ENCODE assay signal across 18 cellular contexts in genomic region chr7:28018446-28018845, GRCh38.
DNase-seq lines count a peak whose midpoint lies in the region; ATAC-seq, FAIRE-seq and TF ChIP-seq lines count a peak whose summit lies in the region.
"Had no signal": no experiment of that assay in that cellular context is flagged by ENCODE, and none has a peak within 500 bp of the region (broad histone marks: within the 10 kb centered on the region; RNA-seq: fewer than 3 reads in every experiment).

No MANE protein-coding gene starts in this region.

- H3K27ac ChIP-seq in Panc1 (ENCODE audit: low read length): peak overlapping the region; percentile 62; the same call in 1 of the 2 replicates
- H3K27ac ChIP-seq: BLaER1, testis had no signal

- no peak overlapping the region for H3K9ac ChIP-seq in skeletal muscle satellite cell (ENCODE audit: low read depth, low read length)
- H3K9ac ChIP-seq: BLaER1 had no signal

- H3K4me1 ChIP-seq in Panc1 (ENCODE audit: control insufficient read depth, insufficient read depth, low read length) (peaks cover 8% of the 10 kb centered on the region), skeletal muscle satellite cell (ENCODE audit: control insufficient read depth, insufficient read depth, low read length) (peaks cover 21% of the 10 kb centered on the region)

- H3K4me3 ChIP-seq in Panc1 (ENCODE audit: low read depth in 2 of 2, low read length in 2 of 2) (no peak overlapping the region), foreskin fibroblast (ENCODE audit: low read depth in 1 of 2, low read length in 2 of 2) (no peak overlapping the region), skeletal muscle satellite cell (ENCODE audit: low read length) (no peak overlapping the region)
- H3K4me3 ChIP-seq: BLaER1, skin epidermis, testis had no signal

- DNase-seq in HCEC 1CT: peak; percentile 65
- no peak for DNase-seq in Panc1 (ENCODE audit: low read depth, low spot score)
- peak; percentile 52 to 75 for DNase-seq in foreskin fibroblast
- DNase-seq in HuH-7 (ENCODE audit: low spot score): no peak
- no peak for DNase-seq in RCC 7860 (ENCODE audit: low spot score)
- no peak for DNase-seq in UCSD-AML1 (lab: John Stamatoyannopoulos, UW; ENCODE audit: unreplicated experiment)
- DNase-seq: effector CD8-positive, alpha-beta T cell; H7; NCI-H1436 treated with DMSO at 0.1 percent for 48 hours; NCI-H446; SHP77 treated with DMSO at 0.1 percent for 48 hours; stimulated activated CD4-positive, alpha-beta T cell treated with anti-CD3 and anti-CD28 coated beads, Interleukin-4, amount 100 ng/mL, for 4 hours; stimulated activated CD8-positive, alpha-beta memory T cell treated with anti-CD3 and anti-CD28 coated beads, Interleukin-4, amount 100 ng/mL, for 48 hours; T-helper 17 cell; testis had no signal

- CTCF ChIA-PET in Panc1 (lab: Charles Lee): no interaction called here

- H3K4me2 ChIP-seq in skeletal muscle satellite cell (ENCODE audit: low read length): peak overlapping the region; percentile 55
- H3K4me2 ChIP-seq: BLaER1 had no signal

- POLR2A ChIA-PET in Panc1 (lab: Charles Lee): no interaction called here

- no peaks in the 10 kb centered on the region for H3K9me3 ChIP-seq in Panc1 (ENCODE audit: control insufficient read depth, insufficient read depth, low read depth, low read length)
- no peaks in the 10 kb centered on the region for H3K9me3 ChIP-seq in skeletal muscle satellite cell (replicated peaks; ENCODE audit: low read length)
- H3K9me3 ChIP-seq: testis had no signal

- intact Hi-C loops in Panc1 (cut with micrococcal nuclease; ENCODE audit: unreplicated experiment): loop anchor here (5.0 kb wide), 1 partner anchor 91 kb away; no protein-coding TSS in a partner anchor

- no peak for ATAC-seq in Panc1
- ATAC-seq: T-helper 17 cell had no signal

- in situ Hi-C loops in Panc1 (cut with HindIII; ENCODE audit: low pct_unique_long_range_greater_than_20kb, low sequenced_read_pairs): no loop called here

- BruUV-seq in Panc1 (replicated peaks; lab: Mats Ljungman, UMichigan): no TSS peak

- H3K36me3 ChIP-seq in Panc1 (ENCODE audit: control insufficient read depth, insufficient read depth, low read length): no peaks in the 10 kb centered on the region
- no peaks in the 10 kb centered on the region for H3K36me3 ChIP-seq in skeletal muscle satellite cell (ENCODE audit: insufficient read depth, low read length)
- H3K36me3 ChIP-seq: BLaER1 had no signal

- H3K27me3 ChIP-seq in Panc1 (ENCODE audit: control insufficient read depth, insufficient read depth, low read length) (no peaks in the 10 kb centered on the region), skeletal muscle satellite cell (ENCODE audit: control insufficient read depth, insufficient read depth, low read length) (no peaks in the 10 kb centered on the region)
- H3K27me3 ChIP-seq: BLaER1, testis had no signal

- FAIRE-seq in RCC 7860 (lab: Jason Lieb, UNC): no peak

- TF ChIP-seq CTCF in Panc1 (IDR thresholded peaks at IDR 0.05) (no peak), foreskin fibroblast (IDR thresholded peaks at IDR 0.05; ENCODE audit: low read depth, low read length) (no peak)

Comparison
In these comparisons a context has a peak if more than half of its experiments do, and no peak if none do; other contexts are left out.
1. DNase-seq: peak in HCEC 1CT (single experiment) and foreskin fibroblast (2 of 2); none in Panc1 (single experiment), HuH-7 (single experiment), RCC 7860 (single experiment) and UCSD-AML1 (single experiment).